In the genomic region with DNA sequence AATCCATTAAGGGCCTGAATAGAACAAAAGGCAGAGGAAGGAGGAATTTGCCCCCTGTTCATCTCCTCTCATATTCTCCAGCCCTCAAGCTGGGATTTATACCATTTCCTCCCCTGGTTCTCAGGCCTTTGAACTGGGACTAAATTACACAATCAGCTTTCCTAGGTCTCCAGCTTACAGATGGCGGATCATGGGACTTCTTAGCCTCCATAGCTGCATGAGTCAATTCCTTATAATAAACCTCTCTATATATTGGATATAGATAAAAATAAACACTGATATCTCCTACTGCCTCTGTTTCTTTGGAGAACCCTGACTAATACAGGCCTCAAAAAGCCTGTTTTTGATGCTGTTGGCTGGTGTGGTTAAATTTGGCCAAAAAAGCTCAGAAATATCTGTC, we compare ENCODE assay signal across 1 cellular context.
TF ChIP-seq lines count a peak whose summit lies in the region.

No MANE protein-coding gene starts in this region.

TF ChIP-seq in IMR-90, 13 proteins besides CTCF, POLR2A, EP300 and RAD21:
- TF ChIP-seq RFX5 (IDR thresholded peaks at IDR 0.05; ENCODE audit: low read depth, low read length) (no peak), CHD1 (IDR thresholded peaks at IDR 0.05; ENCODE audit: low read depth, low read length) (no peak), CEBPB (IDR thresholded peaks at IDR 0.05; ENCODE audit: low read depth, low read length) (no peak), ELK1 (IDR thresholded peaks at IDR 0.05; ENCODE audit: borderline replicate concordance, low read depth, low read length) (no peak), SMC3 (IDR thresholded peaks at IDR 0.05; ENCODE audit: low read depth, low read length) (no peak), MAZ (IDR thresholded peaks at IDR 0.05; ENCODE audit: borderline replicate concordance, low read depth, low read length) (no peak)
- TF ChIP-seq, protein P1, sequence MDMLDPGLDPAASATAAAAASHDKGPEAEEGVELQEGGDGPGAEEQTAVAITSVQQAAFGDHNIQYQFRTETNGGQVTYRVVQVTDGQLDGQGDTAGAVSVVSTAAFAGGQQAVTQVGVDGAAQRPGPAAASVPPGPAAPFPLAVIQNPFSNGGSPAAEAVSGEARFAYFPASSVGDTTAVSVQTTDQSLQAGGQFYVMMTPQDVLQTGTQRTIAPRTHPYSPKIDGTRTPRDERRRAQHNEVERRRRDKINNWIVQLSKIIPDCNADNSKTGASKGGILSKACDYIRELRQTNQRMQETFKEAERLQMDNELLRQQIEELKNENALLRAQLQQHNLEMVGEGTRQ (IDR thresholded peaks at IDR 0.05; ENCODE audit: low read depth, low read length): no peak
TF ChIP-seq in IMR-90: peak in this region for 0.
